ENCODE assay signal across 12 cellular contexts in the genomic region with DNA sequence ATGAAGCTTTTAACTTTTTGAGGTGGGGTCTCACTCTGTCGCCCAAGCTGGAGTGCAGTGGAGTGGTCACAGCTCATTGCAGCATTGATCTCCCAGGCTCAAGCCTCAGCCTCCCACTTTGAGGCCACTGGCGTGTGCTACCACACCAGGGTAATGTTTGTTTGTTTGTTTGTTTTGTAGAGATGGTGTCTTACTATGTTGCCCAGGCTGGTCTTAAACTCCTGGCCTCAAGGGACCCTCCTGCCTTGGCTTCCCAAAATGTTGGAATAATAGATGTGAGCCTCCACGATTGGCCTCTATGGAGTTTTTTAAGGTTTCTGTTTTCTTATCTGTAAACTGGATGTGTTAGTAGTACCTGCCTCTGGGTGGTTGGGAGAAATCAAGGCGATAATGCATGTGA. TPM values are rescaled to one million over a fixed set of nuclear protein-coding genes. Genes with fewer than 3 reads are reported as not detected.
DNase-seq lines count a peak whose midpoint lies in the region; ATAC-seq and TF ChIP-seq lines count a peak whose summit lies in the region.
"Had no signal": no experiment of that assay in that cellular context is flagged by ENCODE, and none has a peak within 500 bp of the region (broad histone marks: within the 10 kb centered on the region; RNA-seq: fewer than 3 reads in every experiment).

No MANE protein-coding gene starts in this region.

- intact Hi-C loops in activated CD4-positive, alpha-beta T cell treated with anti-CD3 and anti-CD28 coated beads, Interleukin-2, amount 10 ng/mL, durations not matched to agents 24 days and 14 days (cut with micrococcal nuclease): no loop called here
- intact Hi-C loops in lower lobe of right lung (cut with DNase I): no loop called here

- H3K36me3 Mint-ChIP-seq in activated CD4-positive, alpha-beta T cell treated with anti-CD3 and anti-CD28 coated beads, Interleukin-2, amount 10 ng/mL, durations not matched to agents 24 days and 14 days (ENCODE audit: low read depth): peaks cover 35% of the 10 kb centered on the region
- H3K36me3 Mint-ChIP-seq in activated CD4-positive, alpha-beta memory T cell treated with anti-CD3 and anti-CD28 coated beads, Interleukin-2, amount 10 ng/mL, durations not matched to agents 7 days and 5 days (ENCODE audit: low read depth): peaks cover 62% of the 10 kb centered on the region
- H3K36me3 Mint-ChIP-seq in stimulated activated memory B cell treated with anti-CD40 and anti-IgM and Interleukin-4, amounts not matched to agents 10 μg/mL and 1 μg/mL and 100 μg/mL, for 72 hours: peaks cover 15% of the 10 kb centered on the region

- H3K4me3 Mint-ChIP-seq in activated CD4-positive, alpha-beta T cell treated with anti-CD3 and anti-CD28 coated beads, Interleukin-2, amount 10 ng/mL, durations not matched to agents 24 days and 14 days: peak overlapping the region; percentile 78
- no peak overlapping the region for H3K4me3 Mint-ChIP-seq in activated CD4-positive, alpha-beta memory T cell treated with anti-CD3 and anti-CD28 coated beads, Interleukin-2, amount 10 ng/mL, durations not matched to agents 7 days and 5 days
- no peak overlapping the region for H3K4me3 Mint-ChIP-seq in stimulated activated memory B cell treated with anti-CD40 and anti-IgM and Interleukin-4, amounts not matched to agents 10 μg/mL and 1 μg/mL and 100 μg/mL, for 72 hours
- H3K4me3 Mint-ChIP-seq: H9 had no signal

- H3K4me1 ChIP-seq in lower lobe of right lung: peaks cover 61% of the 10 kb centered on the region

- no peak for DNase-seq in activated CD4-positive, alpha-beta T cell treated with anti-CD3 and anti-CD28 coated beads, Interleukin-2, amount 10 ng/mL, durations not matched to agents 24 days and 14 days
- no peak for DNase-seq in activated CD4-positive, alpha-beta T cell treated with anti-CD3 and anti-CD28 coated beads, Interleukin-2, amount 50 U/mL, for 4 hours
- DNase-seq in activated CD4-positive, alpha-beta memory T cell treated with anti-CD3 and anti-CD28 coated beads, Interleukin-2, amount 10 ng/mL, durations not matched to agents 7 days and 5 days: no peak
- DNase-seq in lower lobe of right lung (no peak), dedifferentiated amniotic fluid mesenchymal stem cell (ENCODE audit: extremely low spot score) (no peak), amniotic stem cell (lab: John Stamatoyannopoulos, UW) (no peak)
- DNase-seq: DMS79 treated with DMSO at 0.1 percent for 48 hours, H9, NCI-H526, Right ventricle myocardium superior had no signal

- H3K9me3 ChIP-seq in lower lobe of right lung: no peaks in the 10 kb centered on the region

- no peaks in the 10 kb centered on the region for H3K9me3 Mint-ChIP-seq in activated CD4-positive, alpha-beta T cell treated with anti-CD3 and anti-CD28 coated beads, Interleukin-2, amount 10 ng/mL, durations not matched to agents 24 days and 14 days
- H3K9me3 Mint-ChIP-seq in activated CD4-positive, alpha-beta memory T cell treated with anti-CD3 and anti-CD28 coated beads, Interleukin-2, amount 10 ng/mL, durations not matched to agents 7 days and 5 days: no peaks in the 10 kb centered on the region
- H3K9me3 Mint-ChIP-seq in stimulated activated memory B cell treated with anti-CD40 and anti-IgM and Interleukin-4, amounts not matched to agents 10 μg/mL and 1 μg/mL and 100 μg/mL, for 72 hours: no peaks in the 10 kb centered on the region
- H3K9me3 Mint-ChIP-seq: H9 had no signal

- H3K4me3 ChIP-seq in lower lobe of right lung: no peak overlapping the region

- ATAC-seq in lower lobe of right lung (no peak), GM18517 (IDR thresholded peaks at IDR 0.05; ENCODE audit: unreplicated experiment) (no peak)
- ATAC-seq in stimulated activated memory B cell treated with anti-CD40 and anti-IgM and Interleukin-4, amounts not matched to agents 10 μg/mL and 1 μg/mL and 100 μg/mL, for 72 hours: no peak

- H3K27ac ChIP-seq in lower lobe of right lung: peak overlapping the region; percentile 87

- no peak for TF ChIP-seq CTCF in lower lobe of right lung (IDR thresholded peaks at IDR 0.05)

- H3K27me3 ChIP-seq in lower lobe of right lung (ENCODE audit: low read depth): no peaks in the 10 kb centered on the region

- CTCF ChIA-PET in activated CD4-positive, alpha-beta memory T cell treated with anti-CD3 and anti-CD28 coated beads, Interleukin-2, amount 10 ng/mL, durations not matched to agents 7 days and 5 days (lab: Charles Lee): interaction anchor here (0.7 to 14.1 kb wide), 5 partner anchors 9 to 409 kb away, joined by 3 to 313 read pairs (median 4); no protein-coding TSS in a partner anchor

- peak overlapping the region; percentile 94 for H3K27ac Mint-ChIP-seq in activated CD4-positive, alpha-beta T cell treated with anti-CD3 and anti-CD28 coated beads, Interleukin-2, amount 10 ng/mL, durations not matched to agents 24 days and 14 days
- peak overlapping the region; percentile 99 for H3K27ac Mint-ChIP-seq in activated CD4-positive, alpha-beta memory T cell treated with anti-CD3 and anti-CD28 coated beads, Interleukin-2, amount 10 ng/mL, durations not matched to agents 7 days and 5 days
- peak overlapping the region; percentile 96 for H3K27ac Mint-ChIP-seq in stimulated activated memory B cell treated with anti-CD40 and anti-IgM and Interleukin-4, amounts not matched to agents 10 μg/mL and 1 μg/mL and 100 μg/mL, for 72 hours

- POLR2A ChIA-PET in activated CD4-positive, alpha-beta memory T cell treated with anti-CD3 and anti-CD28 coated beads, Interleukin-2, amount 10 ng/mL, durations not matched to agents 7 days and 5 days (lab: Charles Lee): interaction anchor here (0.7 to 27.0 kb wide), 9 partner anchors 9 to 85 kb away, joined by 3 to 396 read pairs (median 11); partner anchors contain the start of genes KLHL22 and MED15

- H3K27me3 Mint-ChIP-seq in activated CD4-positive, alpha-beta T cell treated with anti-CD3 and anti-CD28 coated beads, Interleukin-2, amount 10 ng/mL, durations not matched to agents 24 days and 14 days: no peaks in the 10 kb centered on the region
- H3K27me3 Mint-ChIP-seq in activated CD4-positive, alpha-beta memory T cell treated with anti-CD3 and anti-CD28 coated beads, Interleukin-2, amount 10 ng/mL, durations not matched to agents 7 days and 5 days: no peaks in the 10 kb centered on the region
- H3K27me3 Mint-ChIP-seq in stimulated activated memory B cell treated with anti-CD40 and anti-IgM and Interleukin-4, amounts not matched to agents 10 μg/mL and 1 μg/mL and 100 μg/mL, for 72 hours: no peaks in the 10 kb centered on the region

- peaks cover 39% of the 10 kb centered on the region for H3K36me3 ChIP-seq in lower lobe of right lung

- peaks cover 57% of the 10 kb centered on the region for H3K4me1 Mint-ChIP-seq in activated CD4-positive, alpha-beta T cell treated with anti-CD3 and anti-CD28 coated beads, Interleukin-2, amount 10 ng/mL, durations not matched to agents 24 days and 14 days
- peaks cover 88% of the 10 kb centered on the region for H3K4me1 Mint-ChIP-seq in activated CD4-positive, alpha-beta memory T cell treated with anti-CD3 and anti-CD28 coated beads, Interleukin-2, amount 10 ng/mL, durations not matched to agents 7 days and 5 days
- peaks cover 53% of the 10 kb centered on the region for H3K4me1 Mint-ChIP-seq in stimulated activated memory B cell treated with anti-CD40 and anti-IgM and Interleukin-4, amounts not matched to agents 10 μg/mL and 1 μg/mL and 100 μg/mL, for 72 hours

RNA-seq across cellular contexts. Expression of gene MED15, which starts 41.4 kb away (rescaled TPM):
- total RNA-seq in activated CD4-positive, alpha-beta T cell treated with anti-CD3 and anti-CD28 coated beads, Interleukin-2, amount 10 ng/mL, durations not matched to agents 24 days and 14 days: 113 and 117 TPM in 2 replicates
- total RNA-seq in activated CD4-positive, alpha-beta memory T cell treated with anti-CD3 and anti-CD28 coated beads, Interleukin-2, amount 10 ng/mL, durations not matched to agents 7 days and 5 days: 100 to 1,000 TPM; 168 TPM
- 105 TPM for total RNA-seq in lower lobe of right lung

RNA-seq across cellular contexts. Expression of gene KLHL22, which starts 53.2 kb away (rescaled TPM):
- 16.9 and 17.7 TPM in 2 replicates for total RNA-seq in activated CD4-positive, alpha-beta T cell treated with anti-CD3 and anti-CD28 coated beads, Interleukin-2, amount 10 ng/mL, durations not matched to agents 24 days and 14 days
- total RNA-seq in activated CD4-positive, alpha-beta memory T cell treated with anti-CD3 and anti-CD28 coated beads, Interleukin-2, amount 10 ng/mL, durations not matched to agents 7 days and 5 days: 10 to 100 TPM; 31.1 to 32.8 TPM
- 24.0 TPM for total RNA-seq in lower lobe of right lung
